Comparison of ENCODE assay signal across 8 cellular contexts in genomic region chr6:139250296-139251274, GRCh38. TPM values are rescaled to one million over a fixed set of nuclear protein-coding genes. Genes with fewer than 3 reads are reported as not detected.
DNase-seq lines count a peak whose midpoint lies in the region; ATAC-seq, FAIRE-seq and TF ChIP-seq lines count a peak whose summit lies in the region.

No MANE protein-coding gene starts in this region.

- POLR2A ChIA-PET in H1 (lab: Charles Lee; ENCODE audit: partially characterized antibody), result interaction anchor here (1.1 kb wide), 1 partner anchor 67 kb away, joined by 3 read pairs; no protein-coding TSS in a partner anchor

- no peak overlapping the region for H3K27ac ChIP-seq in H1 (ENCODE audit: low read depth, low read length)
- peak overlapping the region; percentile 60 for H3K27ac ChIP-seq in muscle layer of duodenum (ENCODE audit: low read length)
- peak overlapping the region; percentile 46 to 71 for H3K27ac ChIP-seq in testis

- H3K27me3 ChIP-seq in H1 (replicated peaks in 1 of 4; ENCODE audit: control insufficient read depth in 3 of 4, extremely low read depth in 1 of 4, insufficient read depth in 3 of 4, low read length in 3 of 4), result no peaks in the 10 kb centered on the region
- H3K27me3 ChIP-seq in muscle layer of duodenum (ENCODE audit: low read depth, low read length), result no peaks in the 10 kb centered on the region
- H3K27me3 ChIP-seq in testis, result no peaks in the 10 kb centered on the region

- CTCF ChIA-PET in H1 (lab: Charles Lee; ENCODE audit: partially characterized antibody), result interaction anchor here (0.6 to 2.3 kb wide), 46 partner anchors 8 to 602 kb away, joined by 3 to 28 read pairs (median 4); partner anchors contain the start of gene TXLNB

- H3K79me2 ChIP-seq in H1 (ENCODE audit: control insufficient read depth in 1 of 2, insufficient read depth in 2 of 2, low read length in 2 of 2), result no peaks in the 10 kb centered on the region

- ATAC-seq in GM18519 (IDR thresholded peaks at IDR 0.05; ENCODE audit: low FRiP score, unreplicated experiment) (peak; percentile 84), HG02970 (IDR thresholded peaks at IDR 0.05; ENCODE audit: low FRiP score, unreplicated experiment) (peak; percentile 86)

- H3K9me3 ChIP-seq in H1 (ENCODE audit: insufficient read depth in 2 of 2, low read depth in 1 of 2, low read length in 1 of 2) (no peaks in the 10 kb centered on the region), muscle layer of duodenum (ENCODE audit: control insufficient read depth in 1 of 2, low read length in 2 of 2) (no peaks in the 10 kb centered on the region), testis (no peaks in the 10 kb centered on the region)

- H3K79me1 ChIP-seq in H1 (ENCODE audit: low read depth, low read length), result no peaks in the 10 kb centered on the region

- H4K91ac ChIP-seq in H1 (replicated peaks; ENCODE audit: insufficient read length, low read length), result no peak overlapping the region

- no peak overlapping the region for H2BK5ac ChIP-seq in H1 (ENCODE audit: low read depth, low read length)

- H2BK15ac ChIP-seq in H1 (ENCODE audit: low read length), result no peak overlapping the region

- peak; percentile 64 for DNase-seq in AG08396 (ENCODE audit: low spot score)
- peak; percentile 63 for DNase-seq in NCI-H2171 treated with DMSO at 0.1 percent for 48 hours (lab: John Stamatoyannopoulos, UW)
- DNase-seq in activated CD4-positive, alpha-beta T cell treated with anti-CD3 and anti-CD28 coated beads, Interleukin-2, amount 50 U/mL, for 1 hour, result peak; percentile 55
- peak; percentile 56 to 78 for DNase-seq in H1 (ENCODE audit: low read depth in 1 of 2, low spot score in 2 of 2)
- DNase-seq in testis, result peak; percentile 84

- peak; percentile 86 for FAIRE-seq in H1 (lab: Jason Lieb, UNC)

- H4K5ac ChIP-seq in H1 (ENCODE audit: insufficient read length, low read depth, low read length), result no peak overlapping the region

- TF ChIP-seq POLR2A in H1 (IDR thresholded peaks at IDR 0.05; ENCODE audit: control extremely low read depth in 1 of 2, low read depth in 2 of 2, low read length in 2 of 2) (no peak), testis (IDR thresholded peaks at IDR 0.05) (no peak)

- no peak overlapping the region for H2AFZ ChIP-seq in H1 (ENCODE audit: low read length)

- H2AK5ac ChIP-seq in H1 (ENCODE audit: low read depth, low read length), result no peak overlapping the region

- no peak overlapping the region for H2BK120ac ChIP-seq in H1 (replicated peaks; ENCODE audit: low read depth, low read length)

- 28 to 100% methylated on average over 1 to 3 of the region's 3 CpGs for WGBS in H1 (ENCODE audit: extremely low coverage in 1 of 2, insufficient coverage in 1 of 2, insufficient read length in 1 of 2, insufficient replicate concordance in 2 of 2, low coverage in 1 of 2, low lambda C conversion rate in 2 of 2, missing lambda C conversion rate in 1 of 2), 2 experiments
- WGBS in testis, 2 donors, result 31 to 44% methylated on average over 3 of the region's 3 CpGs

- peak; percentile 60 to 75 for TF ChIP-seq RAD21 in H1 (IDR thresholded peaks at IDR 0.05 in 1 of 2, conservative IDR thresholded peaks at IDR 0.05 in 1 of 2; ENCODE audit: low read depth in 2 of 2, low read length in 2 of 2)

- H3K18ac ChIP-seq in H1 (ENCODE audit: extremely low read depth, low read length), result no peak overlapping the region

- H4K8ac ChIP-seq in H1 (ENCODE audit: extremely low read depth, insufficient read depth, low read length), result no peak overlapping the region

- no peak overlapping the region for H3K4me3 ChIP-seq in H1 (ENCODE audit: extremely low read depth in 1 of 4, insufficient read depth in 2 of 4, low read depth in 3 of 4, low read length in 4 of 4)
- no peak overlapping the region for H3K4me3 ChIP-seq in muscle layer of duodenum (ENCODE audit: low read depth in 1 of 2, low read length in 2 of 2)
- no peak overlapping the region for H3K4me3 ChIP-seq in testis

- H3K4ac ChIP-seq in H1 (replicated peaks; ENCODE audit: insufficient read length, low read depth, low read length), result no peak overlapping the region

- H3K36me3 ChIP-seq in H1 (ENCODE audit: control insufficient read depth in 2 of 4, insufficient read depth in 4 of 4, low read length in 3 of 4) (no peaks in the 10 kb centered on the region), muscle layer of duodenum (ENCODE audit: control insufficient read depth in 1 of 2, insufficient read depth in 2 of 2, low read length in 2 of 2) (no peaks in the 10 kb centered on the region), testis (ENCODE audit: low read depth, missing control alignments) (no peaks in the 10 kb centered on the region)

- peak; percentile 73 to 96 (median 87) for TF ChIP-seq CTCF in H1 (IDR thresholded peaks at IDR 0.05; ENCODE audit: control extremely low read depth in 1 of 3, insufficient read depth in 1 of 3, low read depth in 1 of 3, low read length in 3 of 3)
- TF ChIP-seq CTCF in testis (IDR thresholded peaks at IDR 0.05), result peak; percentile 21 to 59 (median 58)

- no peak for TF ChIP-seq EP300 in H1 (IDR thresholded peaks at IDR 0.05; ENCODE audit: borderline replicate concordance in 1 of 2, low read depth in 2 of 2, low read length in 2 of 2)

- H3K4me1 ChIP-seq in H1 (replicated peaks in 1 of 4; ENCODE audit: control insufficient read depth in 3 of 4, insufficient read depth in 4 of 4, low read length in 3 of 4) (no peaks in the 10 kb centered on the region), muscle layer of duodenum (ENCODE audit: control insufficient read depth in 1 of 2, insufficient read depth in 2 of 2, low read length in 2 of 2) (peaks cover 0 to 16% of the 10 kb centered on the region in 2 donors), testis (peaks cover 35% of the 10 kb centered on the region)

- no peaks in the 10 kb centered on the region for H4K20me1 ChIP-seq in H1 (replicated peaks in 1 of 2; ENCODE audit: control insufficient read depth in 1 of 2, insufficient read depth in 2 of 2, low read length in 2 of 2)

- no peak overlapping the region for H3K23ac ChIP-seq in H1 (ENCODE audit: insufficient read length)

- H3K9ac ChIP-seq in H1 (replicated peaks in 1 of 4; ENCODE audit: extremely low read depth in 1 of 4, low read depth in 3 of 4, low read length in 3 of 4), result no peak overlapping the region

- no peak overlapping the region for H3K4me2 ChIP-seq in H1 (ENCODE audit: insufficient read depth in 1 of 2, low read depth in 2 of 2, low read length in 2 of 2)

- H3K14ac ChIP-seq in H1 (ENCODE audit: insufficient read length), result no peak overlapping the region

- no peak overlapping the region for H3K56ac ChIP-seq in H1 (replicated peaks; ENCODE audit: insufficient read length, low read depth, low read length)

- no peaks in the 10 kb centered on the region for H3K23me2 ChIP-seq in H1 (ENCODE audit: low read depth, low read length)

- H2BK20ac ChIP-seq in H1 (ENCODE audit: low read length), result no peak overlapping the region

- intact Hi-C loops in testis (cut with DNase I; ENCODE audit: low total_unique reads), result no loop called here

- H2BK12ac ChIP-seq in H1 (ENCODE audit: low read depth, low read length), result no peak overlapping the region

TF ChIP-seq in H1, 55 proteins besides CTCF, POLR2A, EP300 and RAD21:
- no peak for TF ChIP-seq E2F6 (IDR thresholded peaks at IDR 0.05)
- TF ChIP-seq MAX (IDR thresholded peaks at IDR 0.05), result peak; percentile 58

RNA-seq across cellular contexts. Expression of gene TXLNB, which starts 41.2 kb away (rescaled TPM):
- 0.17 and 0.21 TPM in 2 replicates for total RNA-seq in H1 (2021; fragmentation: NEBNext Ultra II Directional; extraction: Animal tissue kit (Norgen Biotek cat#: 25700))
- polyA plus RNA-seq in H1 (2011; rRNA removed) (0.05 and 0.08 TPM in 2 replicates), testis (ENCODE audit: insufficient read depth, low read depth, low replicate concordance) (4.5 TPM)
- polyA plus RNA-seq in H1 (2011; cell fraction: cytosol; rRNA removed), result 0.09 TPM
- 0.07 TPM for polyA plus RNA-seq in H1 (2011; cell fraction: nucleus; rRNA removed)
- 0.04 to 0.10 TPM (median 0.05 TPM) in 4 replicates for polyA plus RNA-seq in H1 (2012, experiment 1 of 2)
- not detected for polyA plus RNA-seq in H1 (2012, experiment 2 of 2)
- 0.18 TPM for polyA plus RNA-seq in H1 (2013, experiment 1 of 2)
- polyA plus RNA-seq in H1 (2013, experiment 2 of 2), result 0.13 TPM
- 0.06 and 0.24 TPM in 2 replicates for polyA minus RNA-seq in H1 (2011; rRNA and poly(A)+ RNA removed)
- polyA minus RNA-seq in H1 (2011; cell fraction: cytosol; rRNA and poly(A)+ RNA removed), result not detected
- polyA minus RNA-seq in H1 (2011; cell fraction: nucleus; rRNA and poly(A)+ RNA removed), result 0.50 TPM
- 1 to 10 TPM; 3.7 to 4.1 TPM for total RNA-seq in testis
